8 cellular contexts compared by ENCODE assay signal in genomic region chr2:74458132-74458956, GRCh38. TPM values are rescaled to one million over a fixed set of nuclear protein-coding genes. Genes with fewer than 3 reads are reported as not detected.
DNase-seq lines count a peak whose midpoint lies in the region; ATAC-seq and FAIRE-seq lines count a peak whose summit lies in the region.

TSS of gene WBP1 (plus strand) at chr2:74458438. CDS start at chr2:74458603, 165 bp downstream.

- no peaks in the 10 kb centered on the region for H3K27me3 ChIP-seq in rectal smooth muscle tissue (ENCODE audit: control insufficient read depth, insufficient read depth, low read length)
- no peaks in the 10 kb centered on the region for H3K27me3 ChIP-seq in aorta (ENCODE audit: control insufficient read depth in 1 of 2, insufficient read depth in 2 of 2, low read length in 1 of 2)

- H3K4me3 ChIP-seq in rectal smooth muscle tissue (ENCODE audit: low read length) (peak within 1 kb of the TSS; percentile 85), aorta (ENCODE audit: low read length in 2 of 2) (peak within 1 kb of the TSS; percentile 53 to 64)

- DNase-seq in GM18507 (ENCODE audit: extremely low spot score, insufficient read length, low read depth) (peak; percentile 88), NCI-H2081 (lab: John Stamatoyannopoulos, UW) (peak; percentile 99 to 100), T1000 (lab: John Stamatoyannopoulos, UW) (peak; percentile 99), astrocyte of the hippocampus (ENCODE audit: low read depth, low spot score) (peak; percentile 100), hepatic stellate cell (ENCODE audit: low spot score) (peak; percentile 99), aorta (peak; percentile 99 to 100)

- H3K36me3 ChIP-seq in rectal smooth muscle tissue (ENCODE audit: control insufficient read depth, insufficient read depth, low read length) (peaks cover 14% of the 10 kb centered on the region), aorta (ENCODE audit: control insufficient read depth in 1 of 2, insufficient read depth in 2 of 2, low read length in 1 of 2) (no peaks in the 10 kb centered on the region)

- H3K4me1 ChIP-seq in rectal smooth muscle tissue (ENCODE audit: control insufficient read depth, insufficient read depth, low read length) (peaks cover 22% of the 10 kb centered on the region), aorta (ENCODE audit: control insufficient read depth in 1 of 2, insufficient read depth in 2 of 2, low read length in 2 of 2) (peaks cover 2 to 3% of the 10 kb centered on the region in 2 donors)

- 0 to 1% methylated on average over 35 to 38 of the region's 38 CpGs for WGBS in aorta, 2 donors

- peak within 1 kb of the TSS; percentile 98 for H3K27ac ChIP-seq in rectal smooth muscle tissue (ENCODE audit: low read depth, low read length)
- H3K27ac ChIP-seq in aorta (ENCODE audit: low read depth in 1 of 2, low read length in 2 of 2) = peak within 1 kb of the TSS; percentile 68 to 85

- peak within 1 kb of the TSS; percentile 90 for H3K9ac ChIP-seq in rectal smooth muscle tissue (ENCODE audit: low read length)

- ATAC-seq in HG03025 (IDR thresholded peaks at IDR 0.05; ENCODE audit: low FRiP score, unreplicated experiment) (peak; percentile 74), aorta (ENCODE audit: low FRiP score) (peak; percentile 96)

- no peaks in the 10 kb centered on the region for H3K9me3 ChIP-seq in aorta (ENCODE audit: control insufficient read depth, low read length)

- peak; percentile 99 for FAIRE-seq in GM18507 (lab: Jason Lieb, UNC)

- intact Hi-C loops in aorta (cut with DNase I) = no loop called here

RNA-seq across cellular contexts. Expression of gene WBP1, which starts in this region (rescaled TPM):
- total RNA-seq in aorta = 10 to 100 TPM; 38.1 to 56.5 TPM
- 100 to 1,000 TPM in 1 of 2 donors, 10 to 100 TPM in 1; 59.2 to 149 TPM for polyA plus RNA-seq in aorta

Comparison
In these comparisons a context has a peak if more than half of its experiments do, and no peak if none do; other contexts are left out.
1. Peak in every context shown above with its lines: DNase-seq, ATAC-seq, H3K4me3 ChIP-seq and H3K27ac ChIP-seq.